Comparison of ENCODE assay signal across 22 cellular contexts in the genomic region with DNA sequence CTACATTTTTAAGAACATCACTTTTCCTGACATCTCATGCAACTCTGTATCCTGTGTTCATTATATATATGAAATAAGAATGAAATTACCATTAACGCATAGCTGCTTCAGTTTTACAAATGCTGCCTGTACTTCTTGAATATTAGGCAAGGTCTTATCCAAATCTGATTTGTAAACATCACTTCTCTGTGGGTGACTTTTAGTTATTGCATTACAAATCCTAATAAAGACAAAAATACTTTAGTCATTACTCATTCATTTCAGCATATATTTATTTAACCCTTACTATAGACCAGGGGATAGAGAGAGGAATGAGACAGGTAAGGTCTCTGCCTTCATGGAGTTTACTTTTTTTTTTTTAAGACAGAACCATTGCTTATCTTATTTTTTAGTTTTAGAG. TPM values are rescaled to one million over a fixed set of nuclear protein-coding genes. Genes with fewer than 3 reads are reported as not detected.
DNase-seq lines count a peak whose midpoint lies in the region; ATAC-seq, FAIRE-seq and TF ChIP-seq lines count a peak whose summit lies in the region.
"Had no signal": no experiment of that assay in that cellular context is flagged by ENCODE, and none has a peak within 500 bp of the region (broad histone marks: within the 10 kb centered on the region; RNA-seq: fewer than 3 reads in every experiment).

No MANE protein-coding gene starts in this region.

- H3K4me2 ChIP-seq in IMR-90 (ENCODE audit: low read depth, low read length): no peak overlapping the region

- no peak overlapping the region for H3K14ac ChIP-seq in IMR-90 (replicated peaks; ENCODE audit: low read depth, low read length)

- intact Hi-C loops in IMR-90 (cut with micrococcal nuclease): loop anchor here (1.0 to 2.0 kb wide), 2 partner anchors 37 to 174 kb away; a partner anchor contains a TSS
- intact Hi-C loops in Right ventricle myocardium superior (cut with DNase I): no loop called here

- no peak for TF ChIP-seq RAD21 in IMR-90 (IDR thresholded peaks at IDR 0.05; ENCODE audit: low read length)

- no peak overlapping the region for H2AK9ac ChIP-seq in IMR-90 (replicated peaks; ENCODE audit: low read depth, low read length, poor library complexity)

- DNase-seq in IMR-90 (peak; percentile 34), choroid plexus epithelial cell (ENCODE audit: low read depth) (peak; percentile 55), NCI-H128 (lab: John Stamatoyannopoulos, UW; ENCODE audit: unreplicated experiment) (no peak), Right ventricle myocardium superior (no peak), epidermal melanocyte (ENCODE audit: insufficient read length, low spot score) (no peak)
- DNase-seq: activated CD4-positive, alpha-beta T cell treated with anti-CD3 and anti-CD28 coated beads, Interleukin-2, amount 50 U/mL, for 1 hour; activated naive CD8-positive, alpha-beta T cell treated with anti-CD3 and anti-CD28 coated beads, Interleukin-2, amount 10 ng/mL, durations not matched to agents 7 days and 5 days; H9; NCI-H1417 treated with DMSO at 0.1 percent for 48 hours; NCI-H510A; occipital lobe; retina; stimulated activated CD4-positive, alpha-beta T cell treated with anti-CD3 and anti-CD28 coated beads, Interleukin-4, amount 100 ng/mL, for 24 hours; stimulated activated naive CD8-positive, alpha-beta T cell treated with anti-CD3 and anti-CD28 coated beads, Interleukin-15, amount 100 ng/mL, for 72 hours; transverse colon had no signal

- no peak overlapping the region for H3K4ac ChIP-seq in IMR-90 (ENCODE audit: low read depth, low read length)

- H4K8ac ChIP-seq in IMR-90 (ENCODE audit: low read depth in 2 of 2, low read length in 2 of 2): no peak overlapping the region

- TF ChIP-seq CTCF in IMR-90 (conservative IDR thresholded peaks at IDR 0.05; ENCODE audit: low read depth, low read length) (no peak), choroid plexus epithelial cell (conservative IDR thresholded peaks at IDR 0.05; ENCODE audit: low read depth, low read length) (no peak)

- no peaks in the 10 kb centered on the region for H3K79me2 ChIP-seq in ACC112 (ENCODE audit: control insufficient read depth, insufficient read depth, low read length, unreplicated experiment)

- no peaks in the 10 kb centered on the region for H3K9me3 ChIP-seq in IMR-90 (ENCODE audit: control insufficient read depth, insufficient read depth, low read length)
- H3K9me3 ChIP-seq: MG63, transverse colon had no signal

- in situ Hi-C loops in IMR-90 (cut with MboI; ENCODE audit: low sequenced_read_pairs): no loop called here

- POLR2A ChIA-PET in IMR-90 (lab: Charles Lee; ENCODE audit: unreplicated experiment): no interaction called here

- peaks cover 9% of the 10 kb centered on the region for H3K9me1 ChIP-seq in IMR-90 (ENCODE audit: insufficient read depth, low read length)

- H2AK5ac ChIP-seq in IMR-90 (ENCODE audit: low read depth, low read length): no peak overlapping the region

- H3K23ac ChIP-seq in IMR-90 (ENCODE audit: low read depth, low read length): no peak overlapping the region

- H2BK20ac ChIP-seq in IMR-90 (ENCODE audit: low read depth, low read length): no peak overlapping the region

- H2AFZ ChIP-seq in ACC112 (ENCODE audit: low read length, unreplicated experiment): no peak overlapping the region
- no peak overlapping the region for H2AFZ ChIP-seq in IMR-90 (replicated peaks; ENCODE audit: low read length, poor library complexity)

- H4K5ac ChIP-seq in IMR-90 (ENCODE audit: low read depth, low read length): no peak overlapping the region

- H3K4me1 ChIP-seq in ACC112 (ENCODE audit: control insufficient read depth, insufficient read depth, low read length, unreplicated experiment) (peaks cover 28% of the 10 kb centered on the region), IMR-90 (ENCODE audit: control insufficient read depth, insufficient read depth, low read length) (peaks cover 9% of the 10 kb centered on the region)
- H3K4me1 ChIP-seq: transverse colon had no signal

- no CpG with 5 or more reads among the region's 1 CpG for WGBS in IMR-90 (ENCODE audit: extremely low coverage in 2 of 2, insufficient read length in 1 of 2), 2 experiments

- dilution Hi-C loops in IMR-90 (cut with HindIII; ENCODE audit: low sequenced_read_pairs, unreplicated experiment): no loop called here

- BruUV-seq in IMR-90 (replicated peaks; lab: Mats Ljungman, UMichigan): no TSS peak

- no peak for TF ChIP-seq POLR2A in IMR-90 (IDR thresholded peaks at IDR 0.05; ENCODE audit: low read depth, low read length)

- no peak overlapping the region for H3K56ac ChIP-seq in IMR-90 (ENCODE audit: extremely low read depth, insufficient read depth, low read length)

- no peak overlapping the region for H2BK120ac ChIP-seq in IMR-90 (ENCODE audit: low read depth, low read length)

- no peak overlapping the region for H3K4me3 ChIP-seq in ACC112 (ENCODE audit: low read depth, low read length)
- H3K4me3 ChIP-seq in IMR-90 (ENCODE audit: insufficient read depth, low read depth, low read length): no peak overlapping the region
- H3K4me3 ChIP-seq in choroid plexus epithelial cell (ENCODE audit: low read depth, low read length): no peak overlapping the region
- H3K4me3 ChIP-seq: BLaER1 treated with 17β-estradiol and CSF1 and Interleukin-3, amounts not matched to agents 10 nM and 100 nM; MG63; spleen; transverse colon had no signal

- peaks cover 47% of the 10 kb centered on the region for H3K36me3 ChIP-seq in ACC112 (ENCODE audit: insufficient read depth, low read length)
- H3K36me3 ChIP-seq in IMR-90 (ENCODE audit: control insufficient read depth, insufficient read depth, low read length): peaks cover 30% of the 10 kb centered on the region

- peaks cover 3% of the 10 kb centered on the region for H4K20me1 ChIP-seq in IMR-90 (ENCODE audit: insufficient read depth, low read length)

- H4K91ac ChIP-seq in IMR-90 (ENCODE audit: insufficient read depth, low read depth, low read length): no peak overlapping the region

- peak; percentile 51 for FAIRE-seq in islet of Langerhans (lab: Jason Lieb, UNC)

- H2BK5ac ChIP-seq in IMR-90 (ENCODE audit: low read depth, low read length, poor library complexity, severe bottlenecking): peak overlapping the region; percentile 60

- no peaks in the 10 kb centered on the region for H3K27me3 ChIP-seq in ACC112 (ENCODE audit: insufficient read depth, low read length)
- no peaks in the 10 kb centered on the region for H3K27me3 ChIP-seq in IMR-90 (ENCODE audit: control insufficient read depth, insufficient read depth, low read length)
- H3K27me3 ChIP-seq: BLaER1 treated with 17β-estradiol and CSF1 and Interleukin-3, amounts not matched to agents 10 nM and 100 nM; MG63; spleen; transverse colon had no signal

- no peak overlapping the region for H3K9ac ChIP-seq in IMR-90 (ENCODE audit: low read depth, low read length)
- H3K9ac ChIP-seq: BLaER1 treated with 17β-estradiol and CSF1 and Interleukin-3, amounts not matched to agents 10 nM and 100 nM had no signal

- H2BK15ac ChIP-seq in IMR-90 (ENCODE audit: low read depth, low read length): no peak overlapping the region

- ATAC-seq in IMR-90 (ENCODE audit: low read depth): no peak; the same call in 1 of the 2 replicates
- ATAC-seq in HG03442 (IDR thresholded peaks at IDR 0.05; ENCODE audit: unreplicated experiment): no peak
- ATAC-seq in Right ventricle myocardium superior (ENCODE audit: poor library complexity): no peak
- ATAC-seq: stimulated activated naive CD8-positive, alpha-beta T cell treated with anti-CD3 and anti-CD28 coated beads, Interleukin-15, amount 100 ng/mL, for 72 hours had no signal

- H3K18ac ChIP-seq in IMR-90 (ENCODE audit: low read depth, low read length): no peak overlapping the region

- H3K27ac ChIP-seq in ACC112 (ENCODE audit: low read depth, low read length) (peak overlapping the region; percentile 74), IMR-90 (ENCODE audit: insufficient read depth, low read length) (no peak overlapping the region)
- H3K27ac ChIP-seq: transverse colon, VCaP had no signal

- H3K79me1 ChIP-seq in IMR-90 (ENCODE audit: low read depth in 1 of 2, low read length in 2 of 2): peaks cover 0 to 15% of the 10 kb centered on the region in 2 experiments; a peak in 2 of 4 replicates

- CTCF ChIA-PET in IMR-90 (lab: Yijun Ruan, JAX): no interaction called here

TF ChIP-seq in IMR-90, 13 proteins besides CTCF, POLR2A, EP300 and RAD21:
- no peak for TF ChIP-seq NFE2L2 (IDR thresholded peaks at IDR 0.05; ENCODE audit: low read depth, low read length)
- no peak for TF ChIP-seq CHD1 (IDR thresholded peaks at IDR 0.05; ENCODE audit: low read depth, low read length)
- TF ChIP-seq RCOR1 (IDR thresholded peaks at IDR 0.05; ENCODE audit: insufficient replicate concordance, low read length): no peak
- TF ChIP-seq CEBPB (IDR thresholded peaks at IDR 0.05; ENCODE audit: low read depth, low read length): 0 out of 2 replicates have a peak, but pooled peaks have one; percentile 20
- no peak for TF ChIP-seq MXI1 (IDR thresholded peaks at IDR 0.05; ENCODE audit: borderline replicate concordance, low read depth, low read length)
TF ChIP-seq in IMR-90: peak in this region for 1.

RNA-seq across cellular contexts. Expression of a gene that starts 36.8 kb away (rescaled TPM):
- total RNA-seq in IMR-90 (2012; rRNA removed) (13.8 and 22.5 TPM in 2 replicates), Right ventricle myocardium superior (30.0 TPM)
- polyA plus RNA-seq in IMR-90 (2012; rRNA removed): 9.9 and 11.2 TPM in 2 replicates
- polyA plus RNA-seq in IMR-90 (2012; cell fraction: cytosol; rRNA removed): 2.9 TPM in 2 replicates
- polyA plus RNA-seq in IMR-90 (2012; cell fraction: nucleus; rRNA removed; ENCODE audit: low replicate concordance): 8.4 and 35.3 TPM in 2 replicates

RNA-seq across cellular contexts. Expression of a gene that starts 51.0 kb away (rescaled TPM):
- total RNA-seq in IMR-90 (2012; rRNA removed) (12.4 and 15.0 TPM in 2 replicates), Right ventricle myocardium superior (25.1 TPM)
- polyA plus RNA-seq in IMR-90 (2012; rRNA removed): 5.9 and 7.6 TPM in 2 replicates
- 1.8 and 4.4 TPM in 2 replicates for polyA plus RNA-seq in IMR-90 (2012; cell fraction: cytosol; rRNA removed)
- polyA plus RNA-seq in IMR-90 (2012; cell fraction: nucleus; rRNA removed; ENCODE audit: low replicate concordance): 24.8 and 28.2 TPM in 2 replicates

Comparison
In these comparisons a context has a peak if more than half of its experiments do, and no peak if none do; other contexts are left out.
1. DNase-seq: peak in IMR-90 (single experiment) and choroid plexus epithelial cell (single experiment); none in NCI-H128 (single experiment), Right ventricle myocardium superior (single experiment) and epidermal melanocyte (single experiment).